29 cellular contexts compared by ENCODE assay signal in the genomic region with DNA sequence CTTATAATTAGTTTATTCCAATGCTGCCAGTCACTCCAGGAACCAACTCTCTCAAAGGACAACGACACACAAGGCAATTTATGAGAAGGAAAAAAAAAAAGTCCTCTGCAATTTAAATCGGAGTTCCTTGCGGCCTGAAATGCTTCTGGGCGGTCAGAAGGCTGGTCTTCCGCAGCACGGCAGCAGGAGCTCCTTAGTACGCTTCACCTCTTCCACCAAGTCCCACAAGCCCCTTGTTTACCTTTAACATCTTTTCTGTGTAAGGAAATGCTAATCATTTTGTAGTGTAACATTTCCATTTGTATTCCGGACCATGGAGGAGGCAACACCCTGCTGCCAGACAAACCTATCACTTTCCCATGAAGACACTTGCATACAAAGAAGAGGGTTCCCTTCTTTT. TPM values are rescaled to one million over a fixed set of nuclear protein-coding genes. Genes with fewer than 3 reads are reported as not detected.
DNase-seq lines count a peak whose midpoint lies in the region; ATAC-seq and TF ChIP-seq lines count a peak whose summit lies in the region.
"Had no signal": no experiment of that assay in that cellular context is flagged by ENCODE, and none has a peak within 500 bp of the region (broad histone marks: within the 10 kb centered on the region; RNA-seq: fewer than 3 reads in every experiment).

No MANE protein-coding gene starts in this region.

- H3K27me3 ChIP-seq in GM23338 (ENCODE audit: insufficient read depth) (no peaks in the 10 kb centered on the region), NT2/D1 (ENCODE audit: insufficient read depth, insufficient read length) (no peaks in the 10 kb centered on the region), endodermal cell (ENCODE audit: control insufficient read depth, insufficient read depth, low read length, poor library complexity, severe bottlenecking) (no peaks in the 10 kb centered on the region)
- H3K27me3 ChIP-seq: BE2C had no signal

- H3K9ac ChIP-seq in NT2/D1 (ENCODE audit: insufficient read length, low read depth) = peak overlapping the region; percentile 53
- H3K9ac ChIP-seq in endodermal cell (ENCODE audit: extremely low read depth, low read length, poor library complexity, severe bottlenecking) = no peak overlapping the region
- H3K9ac ChIP-seq: SK-N-SH had no signal

- TF ChIP-seq CTCF in GM23338 (conservative IDR thresholded peaks at IDR 0.05; ENCODE audit: low read depth in 2 of 2) = no peak
- no peak for TF ChIP-seq CTCF in endodermal cell (conservative IDR thresholded peaks at IDR 0.05)

- H3K9me3 ChIP-seq in NT2/D1 (ENCODE audit: insufficient read depth, low read length) (no peaks in the 10 kb centered on the region), endodermal cell (ENCODE audit: control insufficient read depth, low read length) (no peaks in the 10 kb centered on the region)
- H3K9me3 ChIP-seq: BE2C, SK-N-SH had no signal

- DNase-seq in GM23338 (ENCODE audit: low spot score) = peak; percentile 28
- DNase-seq in NT2/D1 (ENCODE audit: low read depth, low spot score) = peak; percentile 30
- peak; percentile 46 for DNase-seq in endodermal cell
- DNase-seq in left kidney (ENCODE audit: low read depth, low spot score) = peak; percentile 38
- DNase-seq in SKM-1 treated with dmso at 0.1 percent for 144 hours (lab: John Stamatoyannopoulos, UW; ENCODE audit: unreplicated experiment) = no peak
- DNase-seq in erythroblast (lab: John Stamatoyannopoulos, UW) = no peak
- DNase-seq in NAMALWA (ENCODE audit: low spot score) = no peak
- DNase-seq: 8988T; ACHN; BE2C; CD8-positive, alpha-beta memory T cell; DMS 273 treated with DMSO at 0.1 percent for 48 hours; DMS79; EL; GF-D8; HCEC 1CT; KBM-7; MM.1S; NCI-H1048; NCI-H1417 treated with DMSO at 0.1 percent for 48 hours; NCI-H1694 treated with DMSO at 0.1 percent for 48 hours; NCI-H2081; NCI-H2227 treated with DMSO at 0.1 percent for 48 hours; NCI-H69; SK-N-SH had no signal

- H3K27me3 Mint-ChIP-seq in GM23338 (ENCODE audit: insufficient read depth, low read depth, poor library complexity) (no peaks in the 10 kb centered on the region), endodermal cell (ENCODE audit: insufficient read depth) (no peaks in the 10 kb centered on the region)

- H3K36me3 Mint-ChIP-seq in GM23338 (ENCODE audit: low read depth) (no peaks in the 10 kb centered on the region), endodermal cell (ENCODE audit: low read depth) (no peaks in the 10 kb centered on the region)
- H3K36me3 Mint-ChIP-seq: CD14-positive monocyte had no signal

- no peaks in the 10 kb centered on the region; the same call in 1 of the 2 replicates for H3K9me2 ChIP-seq in GM23338 (ENCODE audit: insufficient read depth)
- H3K9me2 ChIP-seq: SK-N-SH had no signal

- H3K4me3 Mint-ChIP-seq in GM23338 = peak overlapping the region; percentile 45
- peak overlapping the region; percentile 6 for H3K4me3 Mint-ChIP-seq in endodermal cell
- H3K4me3 Mint-ChIP-seq: CD14-positive monocyte; CD8-positive, alpha-beta memory T cell had no signal

- no peak overlapping the region for H3K4me3 ChIP-seq in GM23338
- H3K4me3 ChIP-seq in NT2/D1 (ENCODE audit: insufficient read length, low read depth) = no peak overlapping the region
- H3K4me3 ChIP-seq in endodermal cell (ENCODE audit: low read length) = no peak overlapping the region

- H3K27ac ChIP-seq in GM23338 (ENCODE audit: low read depth) = peak overlapping the region; percentile 50
- no peak overlapping the region for H3K27ac ChIP-seq in endodermal cell (ENCODE audit: low read depth, low read length)

- 49% methylated on average over 8 of the region's 8 CpGs; no CpG with 5 or more reads in 1 of the 2 experiments for WGBS in endodermal cell (ENCODE audit: insufficient coverage in 1 of 2, insufficient read length in 1 of 2), 2 experiments

- H3K4me1 Mint-ChIP-seq in GM23338 = peaks cover 29% of the 10 kb centered on the region
- peaks cover 38% of the 10 kb centered on the region for H3K4me1 Mint-ChIP-seq in endodermal cell
- H3K4me1 Mint-ChIP-seq: CD8-positive, alpha-beta memory T cell had no signal

- H3K4me2 ChIP-seq in GM23338 = peak overlapping the region; percentile 41
- H3K4me2 ChIP-seq: SK-N-SH had no signal

- H3F3A ChIP-seq in GM23338 (replicated peaks; ENCODE audit: low read depth) = no peaks in the 10 kb centered on the region

- H3K4me1 ChIP-seq in GM23338 (ENCODE audit: insufficient read depth) (peaks cover 18% of the 10 kb centered on the region), NT2/D1 (ENCODE audit: insufficient read depth, insufficient read length) (no peaks in the 10 kb centered on the region), endodermal cell (ENCODE audit: control insufficient read depth, insufficient read depth, low read length) (peaks cover 13% of the 10 kb centered on the region)

- H3K27ac Mint-ChIP-seq in GM23338 (peak overlapping the region; percentile 85), endodermal cell (peak overlapping the region; percentile 18)
- H3K27ac Mint-ChIP-seq: CD14-positive monocyte; CD8-positive, alpha-beta memory T cell had no signal

- no peaks in the 10 kb centered on the region for H4K20me1 ChIP-seq in GM23338 (replicated peaks; ENCODE audit: insufficient read depth)

- H3K36me3 ChIP-seq in GM23338 (ENCODE audit: insufficient read depth) = no peaks in the 10 kb centered on the region
- H3K36me3 ChIP-seq in NT2/D1 (ENCODE audit: insufficient read depth, insufficient read length, low read length) = no peaks in the 10 kb centered on the region
- no peaks in the 10 kb centered on the region for H3K36me3 ChIP-seq in endodermal cell (ENCODE audit: control insufficient read depth, insufficient read depth, low read length)
- H3K36me3 ChIP-seq: BE2C had no signal

- no peaks in the 10 kb centered on the region for H3K79me2 ChIP-seq in GM23338 (replicated peaks; ENCODE audit: insufficient read depth)

- H2AFZ ChIP-seq in GM23338 = no peak overlapping the region

- ATAC-seq in GM23338 (peak; percentile 92), HG03095 (IDR thresholded peaks at IDR 0.05; ENCODE audit: unreplicated experiment) (no peak)

- no peaks in the 10 kb centered on the region for H3K9me3 Mint-ChIP-seq in GM23338
- no peaks in the 10 kb centered on the region for H3K9me3 Mint-ChIP-seq in endodermal cell
- H3K9me3 Mint-ChIP-seq: CD8-positive, alpha-beta memory T cell had no signal

- TF ChIP-seq POLR2A in erythroblast (IDR thresholded peaks at IDR 0.05; ENCODE audit: low read length) = no peak

TF ChIP-seq in GM23338, 12 proteins besides CTCF, POLR2A, EP300 and RAD21 (continues in another document):
- TF ChIP-seq CREB1 (CRISPR knock-in tag; IDR thresholded peaks at IDR 0.05; ENCODE audit: low read depth) (no peak), ZNF114 (CRISPR knock-in tag; IDR thresholded peaks at IDR 0.05) (no peak), JUNB (IDR thresholded peaks at IDR 0.05; ENCODE audit: unreplicated experiment) (no peak), EZH2phosphoT487 (IDR thresholded peaks at IDR 0.05; ENCODE audit: unreplicated experiment) (no peak), EZH2 (IDR thresholded peaks at IDR 0.05; ENCODE audit: low read depth, unreplicated experiment) (no peak), ZNF331 (CRISPR knock-in tag; IDR thresholded peaks at IDR 0.05; ENCODE audit: low read depth) (no peak), STAT1 (IDR thresholded peaks at IDR 0.05; ENCODE audit: unreplicated experiment) (no peak), NANOG (IDR thresholded peaks at IDR 0.05; ENCODE audit: borderline replicate concordance) (no peak), POLR2AphosphoS5 (IDR thresholded peaks at IDR 0.05; ENCODE audit: low read depth) (no peak)
- TF ChIP-seq, protein P1, sequence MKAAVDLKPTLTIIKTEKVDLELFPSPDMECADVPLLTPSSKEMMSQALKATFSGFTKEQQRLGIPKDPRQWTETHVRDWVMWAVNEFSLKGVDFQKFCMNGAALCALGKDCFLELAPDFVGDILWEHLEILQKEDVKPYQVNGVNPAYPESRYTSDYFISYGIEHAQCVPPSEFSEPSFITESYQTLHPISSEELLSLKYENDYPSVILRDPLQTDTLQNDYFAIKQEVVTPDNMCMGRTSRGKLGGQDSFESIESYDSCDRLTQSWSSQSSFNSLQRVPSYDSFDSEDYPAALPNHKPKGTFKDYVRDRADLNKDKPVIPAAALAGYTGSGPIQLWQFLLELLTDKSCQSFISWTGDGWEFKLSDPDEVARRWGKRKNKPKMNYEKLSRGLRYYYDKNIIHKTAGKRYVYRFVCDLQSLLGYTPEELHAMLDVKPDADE (IDR thresholded peaks at IDR 0.05) = no peak
- TF ChIP-seq, protein P2, sequence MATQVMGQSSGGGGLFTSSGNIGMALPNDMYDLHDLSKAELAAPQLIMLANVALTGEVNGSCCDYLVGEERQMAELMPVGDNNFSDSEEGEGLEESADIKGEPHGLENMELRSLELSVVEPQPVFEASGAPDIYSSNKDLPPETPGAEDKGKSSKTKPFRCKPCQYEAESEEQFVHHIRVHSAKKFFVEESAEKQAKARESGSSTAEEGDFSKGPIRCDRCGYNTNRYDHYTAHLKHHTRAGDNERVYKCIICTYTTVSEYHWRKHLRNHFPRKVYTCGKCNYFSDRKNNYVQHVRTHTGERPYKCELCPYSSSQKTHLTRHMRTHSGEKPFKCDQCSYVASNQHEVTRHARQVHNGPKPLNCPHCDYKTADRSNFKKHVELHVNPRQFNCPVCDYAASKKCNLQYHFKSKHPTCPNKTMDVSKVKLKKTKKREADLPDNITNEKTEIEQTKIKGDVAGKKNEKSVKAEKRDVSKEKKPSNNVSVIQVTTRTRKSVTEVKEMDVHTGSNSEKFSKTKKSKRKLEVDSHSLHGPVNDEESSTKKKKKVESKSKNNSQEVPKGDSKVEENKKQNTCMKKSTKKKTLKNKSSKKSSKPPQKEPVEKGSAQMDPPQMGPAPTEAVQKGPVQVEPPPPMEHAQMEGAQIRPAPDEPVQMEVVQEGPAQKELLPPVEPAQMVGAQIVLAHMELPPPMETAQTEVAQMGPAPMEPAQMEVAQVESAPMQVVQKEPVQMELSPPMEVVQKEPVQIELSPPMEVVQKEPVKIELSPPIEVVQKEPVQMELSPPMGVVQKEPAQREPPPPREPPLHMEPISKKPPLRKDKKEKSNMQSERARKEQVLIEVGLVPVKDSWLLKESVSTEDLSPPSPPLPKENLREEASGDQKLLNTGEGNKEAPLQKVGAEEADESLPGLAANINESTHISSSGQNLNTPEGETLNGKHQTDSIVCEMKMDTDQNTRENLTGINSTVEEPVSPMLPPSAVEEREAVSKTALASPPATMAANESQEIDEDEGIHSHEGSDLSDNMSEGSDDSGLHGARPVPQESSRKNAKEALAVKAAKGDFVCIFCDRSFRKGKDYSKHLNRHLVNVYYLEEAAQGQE (IDR thresholded peaks at IDR 0.05; ENCODE audit: unreplicated experiment) = no peak

RNA-seq across cellular contexts. Expression of a gene that starts 16.2 kb away (rescaled TPM):
- not detected in 2 replicates for total RNA-seq in GM23338 (2014; rRNA removed; shearing (Covaris generic))
- 0.38 and 0.60 TPM in 2 replicates for polyA plus RNA-seq in GM23338 (2016; fragmentation: Nextera tagmentation; extraction: Ambion mirVana)
- 1 to 10 TPM; 1.2 to 2.0 TPM for total RNA-seq in endodermal cell
- 0.18 TPM for polyA plus RNA-seq in endodermal cell (2013, experiment 1 of 2)
- polyA plus RNA-seq in endodermal cell (2013, experiment 2 of 2) = 0.29 TPM
- total RNA-seq: CD8-positive, alpha-beta memory T cell; HT1080; NCI-H460 had no signal
- polyA plus RNA-seq: CD14-positive monocyte; CD8-positive, alpha-beta memory T cell; SK-N-SH had no signal

Comparison
In these comparisons a context has a peak if more than half of its experiments do, and no peak if none do; other contexts are left out.
1. DNase-seq: peak in GM23338 (single experiment), NT2/D1 (single experiment), endodermal cell (single experiment) and left kidney (single experiment); none in SKM-1 treated with dmso at 0.1 percent for 144 hours (single experiment), erythroblast (0 of 2) and NAMALWA (single experiment).